Comparison of ENCODE assay signal across 8 cellular contexts in genomic region chr4:80071643-80072606, GRCh38. TPM values are rescaled to one million over a fixed set of nuclear protein-coding genes. Genes with fewer than 3 reads are reported as not detected.
DNase-seq lines count a peak whose midpoint lies in the region; ATAC-seq lines count a peak whose summit lies in the region.

No MANE protein-coding gene starts in this region.

- H3K27ac ChIP-seq in epithelial cell of prostate (peak overlapping the region; percentile 92), temporal lobe (ENCODE audit: low read depth, low read length) (peak overlapping the region; percentile 30)

- ATAC-seq in HG02798 (IDR thresholded peaks at IDR 0.05; ENCODE audit: poor library complexity, unreplicated experiment): peak; percentile 36

- DNase-seq in DMS153 treated with DMSO at 0.1 percent for 48 hours (lab: John Stamatoyannopoulos, UW; ENCODE audit: unreplicated experiment): peak; percentile 24
- no peak for DNase-seq in DMS153 (lab: John Stamatoyannopoulos, UW)
- peak; percentile 48 for DNase-seq in NCI-H2171 treated with DMSO at 0.1 percent for 48 hours (lab: John Stamatoyannopoulos, UW)
- DNase-seq in activated CD8-positive, alpha-beta memory T cell treated with anti-CD3 and anti-CD28 coated beads for 24 hours: peak; percentile 80
- DNase-seq in epithelial cell of prostate (ENCODE audit: low read depth, low spot score): no peak
- peak; percentile 73 for DNase-seq in myocyte (ENCODE audit: low read depth)

RNA-seq across cellular contexts. Expression of gene ANTXR2, which starts 1.1 kb away (rescaled TPM):
- total RNA-seq in myocyte (155 and 187 TPM in 2 replicates), temporal lobe (9.6 TPM)
- polyA plus RNA-seq in myocyte (2012): 114 TPM

Comparison
In these comparisons a context has a peak if more than half of its experiments do, and no peak if none do; other contexts are left out.
1. DNase-seq: peak in DMS153 treated with DMSO at 0.1 percent for 48 hours (single experiment), NCI-H2171 treated with DMSO at 0.1 percent for 48 hours (single experiment), activated CD8-positive, alpha-beta memory T cell treated with anti-CD3 and anti-CD28 coated beads for 24 hours (single experiment) and myocyte (single experiment); none in DMS153 (single experiment) and epithelial cell of prostate (single experiment).
2. RNA of gene ANTXR2, which starts 1.1 kb away (total RNA-seq): 155 to 187 TPM in myocyte; 9.6 TPM in temporal lobe (single experiment); every median in the first group is over 10 times any median in the second.